Comparison of ENCODE assay signal across 8 cellular contexts in genomic region chr6:73309534-73309783, GRCh38. TPM values are rescaled to one million over a fixed set of nuclear protein-coding genes. Genes with fewer than 3 reads are reported as not detected.
DNase-seq lines count a peak whose midpoint lies in the region; TF ChIP-seq lines count a peak whose summit lies in the region.

No MANE protein-coding gene starts in this region.

- WGBS in ovary, 3 donors: 2 to 5% (median 4%) methylated on average over 13 of the region's 13 CpGs

- DNase-seq in NCI-H446 (lab: John Stamatoyannopoulos, UW) (peak; percentile 31 to 38), NCI-H446 treated with DMSO at 0.1 percent for 48 hours (lab: John Stamatoyannopoulos, UW) (no peak), NCI-H526 treated with DMSO at 0.1 percent for 48 hours (lab: John Stamatoyannopoulos, UW) (peak; percentile 70), epithelial cell of esophagus (ENCODE audit: low read depth) (peak; percentile 36), ovary (no peak), NCI-H82 (lab: John Stamatoyannopoulos, UW) (no peak), AML-193 (lab: John Stamatoyannopoulos, UW) (no peak), ACHN (no peak)

- intact Hi-C loops in ovary (cut with DNase I): no loop called here

- no peaks in the 10 kb centered on the region for H3K36me3 ChIP-seq in ovary

- in situ Hi-C loops in ACHN (cut with HindIII; ENCODE audit: low pct_ligation_motif_present, low pct_unique_long_range_greater_than_20kb, low sequenced_read_pairs): no loop called here

- peaks cover 0 to under 1% of the 10 kb centered on the region in 2 donors for H3K9me3 ChIP-seq in ovary

- H3K4me3 ChIP-seq in epithelial cell of esophagus (ENCODE audit: low read length): peak overlapping the region; percentile 71
- peak overlapping the region; percentile 51 for H3K4me3 ChIP-seq in ovary

- H3K4me1 ChIP-seq in ovary (ENCODE audit: insufficient read depth): no peaks in the 10 kb centered on the region

- H3K27me3 ChIP-seq in ovary: no peaks in the 10 kb centered on the region

- no peak for TF ChIP-seq POLR2A in ovary (IDR thresholded peaks at IDR 0.05)

- H3K27ac ChIP-seq in ovary: no peak overlapping the region

- TF ChIP-seq CTCF in epithelial cell of esophagus (IDR thresholded peaks at IDR 0.05; ENCODE audit: insufficient read depth, low read depth, low read length, missing control alignments): no peak
- no peak for TF ChIP-seq CTCF in ovary (IDR thresholded peaks at IDR 0.05)

- TF ChIP-seq EP300 in ovary (IDR thresholded peaks at IDR 0.05): no peak

RNA-seq across cellular contexts. Expression of gene DPPA5, which starts 44.6 kb away (rescaled TPM):
- total RNA-seq in ovary: not detected
- under 1 TPM in 1 of 2 donors, not detected in 1; 0.68 TPM for polyA plus RNA-seq in ovary

RNA-seq across cellular contexts. Expression of gene KHDC1, which starts 46.5 kb away (rescaled TPM):
- total RNA-seq in ovary: 1 to 10 TPM; 1.3 to 4.6 (median 3.3) TPM
- polyA plus RNA-seq in ovary: 1 to 10 TPM; 3.0 to 3.6 TPM

RNA-seq across cellular contexts. Expression of gene KHDC3L, which starts 53.0 kb away (rescaled TPM):
- total RNA-seq in ovary: not detected
- polyA plus RNA-seq in ovary: under 1 TPM in 1 of 2 donors, not detected in 1; 0.73 TPM

Comparison
In these comparisons a context has a peak if more than half of its experiments do, and no peak if none do; other contexts are left out.
1. DNase-seq: peak in NCI-H446 (2 of 2), NCI-H526 treated with DMSO at 0.1 percent for 48 hours (single experiment) and epithelial cell of esophagus (single experiment); none in NCI-H446 treated with DMSO at 0.1 percent for 48 hours (single experiment), ovary (0 of 5), NCI-H82 (single experiment), AML-193 (0 of 2) and ACHN (single experiment).